ENCODE assay signal across 8 cellular contexts in genomic region chr11:66676931-66677598, GRCh38. TPM values are rescaled to one million over a fixed set of nuclear protein-coding genes. Genes with fewer than 3 reads are reported as not detected.
DNase-seq lines count a peak whose midpoint lies in the region; ATAC-seq, FAIRE-seq and TF ChIP-seq lines count a peak whose summit lies in the region.

No MANE protein-coding gene starts in this region.

- TF ChIP-seq POLR2A in A549 (IDR thresholded peaks at IDR 0.05; ENCODE audit: low read length), result no peak

- 46% methylated on average over 23 of the region's 27 CpGs for WGBS in A549 (ENCODE audit: missing lambda C conversion rate)

- no peak for FAIRE-seq in A549 (lab: Jason Lieb, UNC)
- FAIRE-seq in bronchial epithelial cell (lab: Jason Lieb, UNC), result no peak

- ATAC-seq in A549, result no peak
- ATAC-seq in HG03159 (IDR thresholded peaks at IDR 0.05; ENCODE audit: unreplicated experiment), result no peak
- ATAC-seq in GM18870 (IDR thresholded peaks at IDR 0.05; ENCODE audit: unreplicated experiment), result no peak

- TF ChIP-seq CTCF in A549 (IDR thresholded peaks at IDR 0.05) (no peak), HEK293 (tag by site-specific recombination; IDR thresholded peaks at IDR 0.05) (no peak), bronchial epithelial cell (IDR thresholded peaks at IDR 0.05; ENCODE audit: insufficient read depth, low read length, severe bottlenecking) (no peak)

- no peak for TF ChIP-seq RAD21 in A549 (conservative IDR thresholded peaks at IDR 0.05 in 1 of 2, IDR thresholded peaks at IDR 0.05 in 1 of 2)

- H3K4me1 ChIP-seq in A549 (peaks cover 26% of the 10 kb centered on the region), HEK293 (ENCODE audit: control insufficient read depth, insufficient read depth, low read length) (no peaks in the 10 kb centered on the region), mononuclear cell (ENCODE audit: insufficient read depth, low read length) (peaks cover 35% of the 10 kb centered on the region)

- H3K9me3 ChIP-seq in A549 (no peaks in the 10 kb centered on the region), HEK293 (ENCODE audit: control insufficient read depth, insufficient read depth, low read depth, low read length) (no peaks in the 10 kb centered on the region), mononuclear cell (ENCODE audit: low read depth, low read length) (no peaks in the 10 kb centered on the region)

- H3K27me3 ChIP-seq in bronchial epithelial cell (ENCODE audit: control insufficient read depth, insufficient read depth, low read length), result no peaks in the 10 kb centered on the region
- H3K27me3 ChIP-seq in mononuclear cell (ENCODE audit: insufficient read depth, low read length), result no peaks in the 10 kb centered on the region

- H3K4me2 ChIP-seq in A549, result peak overlapping the region; percentile 70

- no peak for TF ChIP-seq EP300 in A549 (IDR thresholded peaks at IDR 0.05)

- H3K27ac ChIP-seq in A549 (peak overlapping the region; percentile 94 to 98), HEK293 (ENCODE audit: extremely low read depth, low read depth, low read length) (peak overlapping the region; percentile 72; the same call in 1 of the 2 replicates)

- H3K36me3 ChIP-seq in HEK293 (ENCODE audit: control insufficient read depth in 2 of 2, insufficient read depth in 1 of 2, low read length in 2 of 2) (peaks cover 0 to 21% of the 10 kb centered on the region in 2 experiments; a peak in 2 of 3 replicates), bronchial epithelial cell (ENCODE audit: control insufficient read depth, insufficient read depth, low read length) (no peaks in the 10 kb centered on the region)

- H3K4me3 ChIP-seq in A549 (peak overlapping the region; percentile 72), HEK293 (ENCODE audit: low read depth, low read length) (peak overlapping the region; percentile 76), bronchial epithelial cell (ENCODE audit: low read depth, low read length) (peak overlapping the region; percentile 54), mononuclear cell (ENCODE audit: low read length) (peak overlapping the region; percentile 85)

- CTCF ChIA-PET in A549 (lab: Yijun Ruan, JAX), result interaction anchor here (0.6 to 5.7 kb wide), 15 partner anchors 9 to 288 kb away, joined by 3 to 63 read pairs (median 7); partner anchors contain the start of genes CCDC87, CCS, MRPL11 and NPAS4
- CTCF ChIA-PET in HEK293 (lab: Yijun Ruan, JAX), result interaction anchor here (0.6 to 4.8 kb wide), 13 partner anchors 17 to 288 kb away, joined by 3 to 81 read pairs (median 4); partner anchors contain the start of genes ACTN3 and ZDHHC24

- POLR2A ChIA-PET in A549 (lab: Yijun Ruan, JAX), result interaction anchor here (0.7 to 2.6 kb wide), 16 partner anchors 8 to 291 kb away, joined by 3 to 23 read pairs (median 8); partner anchors contain the start of genes ACTN3, DPP3, MRPL11 and RBM14
- POLR2A ChIA-PET in HEK293 (lab: Yijun Ruan, JAX), result interaction anchor here (0.6 to 4.0 kb wide), 24 partner anchors 8 to 754 kb away, joined by 3 to 38 read pairs (median 5); partner anchors contain the start of genes CCDC87, CCS, DPP3 and MRPL11

- DNase-seq in A549 (ENCODE audit: low read depth in 1 of 2, low spot score in 1 of 2), result no peak
- peak; percentile 5 for DNase-seq in bronchial epithelial cell (ENCODE audit: low read depth)
- no peak for DNase-seq in NCI-H2081 (lab: John Stamatoyannopoulos, UW)
- no peak for DNase-seq in DMS114 treated with DMSO at 0.1 percent for 48 hours (lab: John Stamatoyannopoulos, UW; ENCODE audit: unreplicated experiment)

TF ChIP-seq in A549, 52 proteins besides CTCF, POLR2A, EP300 and RAD21:
- no peak for TF ChIP-seq RCOR1 (IDR thresholded peaks at IDR 0.05; ENCODE audit: low read depth, low read length)
- no peak for TF ChIP-seq ZC3H11A (IDR thresholded peaks at IDR 0.05)
- TF ChIP-seq HMGXB4 (CRISPR knock-in tag; IDR thresholded peaks at IDR 0.05; ENCODE audit: borderline replicate concordance), result no peak
- TF ChIP-seq HDAC2 (IDR thresholded peaks at IDR 0.05), result no peak

TF ChIP-seq in HEK293, 187 proteins besides CTCF, POLR2A, EP300 and RAD21 (continues in another document):
- no peak for TF ChIP-seq ZNF580 (tag by site-specific recombination; IDR thresholded peaks at IDR 0.05)
- TF ChIP-seq OVOL3 (tag by site-specific recombination; IDR thresholded peaks at IDR 0.05), result no peak
- no peak for TF ChIP-seq BCL11A (tag by site-specific recombination; IDR thresholded peaks at IDR 0.05; ENCODE audit: low read depth)
- no peak for TF ChIP-seq ZNF704 (tag by site-specific recombination; IDR thresholded peaks at IDR 0.05)
- TF ChIP-seq ZNF660 (tag by site-specific recombination; IDR thresholded peaks at IDR 0.05), result peak; percentile 82; the same call in 1 of the 2 replicates
- TF ChIP-seq GLI4 (tag by site-specific recombination; IDR thresholded peaks at IDR 0.05), result peak; percentile 37; the same call in 1 of the 2 replicates
- 0 out of 2 replicates have a peak, but pooled peaks have one; percentile 22 for TF ChIP-seq ZBTB11 (tag by site-specific recombination; conservative IDR thresholded peaks at IDR 0.05; ENCODE audit: low read depth)
- no peak for TF ChIP-seq SP3 (tag by site-specific recombination; IDR thresholded peaks at IDR 0.05)

RNA-seq across cellular contexts. Expression of gene RBM4B, which starts 0.6 kb away (rescaled TPM):
- 30.1 and 32.7 TPM in 2 replicates for polyA plus RNA-seq in A549 (2011; rRNA removed)
- 21.0 and 26.5 TPM in 2 replicates for polyA plus RNA-seq in A549 (2012; cell fraction: cytosol; rRNA removed)
- polyA plus RNA-seq in A549 (2012; cell fraction: nucleus; rRNA removed), result 20.2 and 27.4 TPM in 2 replicates
- polyA plus RNA-seq in A549 (2017; fragmentation: RNase III; extraction: RNeasy Plus Mini Kit Qiagen cat#74134 plus additional on column Dnase treatment), result 24.6 to 31.0 TPM (median 28.0 TPM) in 3 replicates
- 20.2 and 24.9 TPM in 2 replicates for polyA minus RNA-seq in A549 (2011; rRNA and poly(A)+ RNA removed)
- 13.4 and 15.7 TPM in 2 replicates for total RNA-seq in bronchial epithelial cell
- total RNA-seq in mononuclear cell, result 3.4 TPM

RNA-seq across cellular contexts. Expression of gene RBM4, which starts 38.6 kb away (rescaled TPM):
- polyA plus RNA-seq in A549 (2011; rRNA removed) (190 and 264 TPM in 2 replicates), A549 (2017; fragmentation: RNase III; extraction: RNeasy Plus Mini Kit Qiagen cat#74134 plus additional on column Dnase treatment) (164 to 171 TPM (median 168 TPM) in 3 replicates)
- polyA plus RNA-seq in A549 (2012; cell fraction: cytosol; rRNA removed), result 185 and 196 TPM in 2 replicates
- polyA plus RNA-seq in A549 (2012; cell fraction: nucleus; rRNA removed), result 198 and 233 TPM in 2 replicates
- 131 and 144 TPM in 2 replicates for polyA minus RNA-seq in A549 (2011; rRNA and poly(A)+ RNA removed)
- total RNA-seq in bronchial epithelial cell (173 and 246 TPM in 2 replicates), mononuclear cell (112 TPM)

RNA-seq across cellular contexts. Expression of gene SPTBN2, which starts 52.0 kb away (rescaled TPM):
- polyA plus RNA-seq in A549 (2011; rRNA removed), result 4.4 and 5.8 TPM in 2 replicates
- 10.1 and 11.4 TPM in 2 replicates for polyA plus RNA-seq in A549 (2012; cell fraction: cytosol; rRNA removed)
- 40.6 and 42.2 TPM in 2 replicates for polyA plus RNA-seq in A549 (2012; cell fraction: nucleus; rRNA removed)
- 8.1 to 9.9 TPM (median 9.6 TPM) in 3 replicates for polyA plus RNA-seq in A549 (2017; fragmentation: RNase III; extraction: RNeasy Plus Mini Kit Qiagen cat#74134 plus additional on column Dnase treatment)
- 5.8 and 9.0 TPM in 2 replicates for polyA minus RNA-seq in A549 (2011; rRNA and poly(A)+ RNA removed)
- total RNA-seq in bronchial epithelial cell, result 38.7 and 67.3 TPM in 2 replicates
- total RNA-seq in mononuclear cell, result 0.10 TPM

Comparison
In these comparisons a context has a peak if more than half of its experiments do, and no peak if none do; other contexts are left out.
1. RNA of gene SPTBN2, which starts 52.0 kb away (total RNA-seq): 38.7 to 67.3 TPM in bronchial epithelial cell; 0.10 TPM in mononuclear cell (single experiment); every median in the first group is over 10 times any median in the second.
2. Peak in every context shown above with its lines, with median percentiles within 50 percentile points of each other: H3K4me3 ChIP-seq.